Comparison of ENCODE assay signal across 18 cellular contexts in the genomic region with DNA sequence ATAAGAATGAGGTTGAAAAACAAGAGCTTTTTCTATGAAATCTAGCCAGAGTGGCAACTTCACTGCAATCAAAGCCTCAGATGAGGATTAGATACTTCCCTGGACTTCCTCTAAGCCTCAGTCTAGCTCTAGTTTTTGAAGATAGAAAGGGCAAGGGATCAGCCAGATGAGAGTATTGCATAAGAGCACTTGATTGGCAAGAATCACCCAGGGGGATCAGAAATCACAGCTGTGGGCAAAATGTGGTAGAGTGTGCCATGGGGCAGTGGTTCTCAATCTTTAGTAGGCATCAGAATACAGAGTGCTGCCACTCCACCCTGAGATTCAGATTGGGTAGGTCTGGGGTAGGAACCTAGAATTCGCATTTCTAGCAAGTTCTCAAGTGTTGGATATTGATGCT.
"Had no signal": no experiment of that assay in that cellular context is flagged by ENCODE, and none has a peak within 500 bp of the region (broad histone marks: within the 10 kb centered on the region; RNA-seq: fewer than 3 reads in every experiment).

No MANE protein-coding gene starts in this region.

- H3K27me3 Mint-ChIP-seq: activated B cell treated with CpG ODN at 0.5 μM for 24 hours; activated CD8-positive, alpha-beta T cell treated with anti-CD3 and anti-CD28 coated beads for 36 hours; memory B cell; stimulated activated naive CD8-positive, alpha-beta T cell treated with anti-CD3 and anti-CD28 coated beads, Interleukin-15, amount 100 ng/mL, for 72 hours had no signal

- H3K9me3 ChIP-seq: body of pancreas, prostate gland, right lobe of liver, spleen, upper lobe of left lung had no signal

- H3K27ac Mint-ChIP-seq: activated B cell treated with CpG ODN at 0.5 μM for 24 hours; activated CD8-positive, alpha-beta T cell treated with anti-CD3 and anti-CD28 coated beads for 36 hours; activated naive CD4-positive, alpha-beta T cell treated with anti-CD3 and anti-CD28 coated beads, Interleukin-2, amount 50 U/mL, for 72 hours; memory B cell; stimulated activated naive CD8-positive, alpha-beta T cell treated with anti-CD3 and anti-CD28 coated beads, Interleukin-15, amount 100 ng/mL, for 72 hours had no signal

- H3K27ac ChIP-seq: body of pancreas, prostate gland, right lobe of liver, spleen, upper lobe of left lung had no signal

- FAIRE-seq: TTC549 had no signal

- H3K4me1 ChIP-seq: prostate gland, right lobe of liver, spleen, upper lobe of left lung had no signal

- H3K4me3 Mint-ChIP-seq: activated B cell treated with CpG ODN at 0.5 μM for 24 hours; activated CD8-positive, alpha-beta T cell treated with anti-CD3 and anti-CD28 coated beads for 36 hours; memory B cell; stimulated activated naive CD8-positive, alpha-beta T cell treated with anti-CD3 and anti-CD28 coated beads, Interleukin-15, amount 100 ng/mL, for 72 hours had no signal

- H3K9me3 Mint-ChIP-seq: activated B cell treated with CpG ODN at 0.5 μM for 24 hours; activated CD8-positive, alpha-beta T cell treated with anti-CD3 and anti-CD28 coated beads for 36 hours; activated naive CD4-positive, alpha-beta T cell treated with anti-CD3 and anti-CD28 coated beads, Interleukin-2, amount 50 U/mL, for 72 hours; memory B cell; stimulated activated naive CD8-positive, alpha-beta T cell treated with anti-CD3 and anti-CD28 coated beads, Interleukin-15, amount 100 ng/mL, for 72 hours had no signal

- H3K4me1 Mint-ChIP-seq: activated B cell treated with CpG ODN at 0.5 μM for 24 hours; stimulated activated naive CD8-positive, alpha-beta T cell treated with anti-CD3 and anti-CD28 coated beads, Interleukin-15, amount 100 ng/mL, for 72 hours had no signal

- ATAC-seq: activated CD8-positive, alpha-beta T cell treated with anti-CD3 and anti-CD28 coated beads for 36 hours; activated naive CD4-positive, alpha-beta T cell treated with anti-CD3 and anti-CD28 coated beads, Interleukin-2, amount 50 U/mL, for 72 hours; body of pancreas; right lobe of liver; stimulated activated naive CD8-positive, alpha-beta T cell treated with anti-CD3 and anti-CD28 coated beads, Interleukin-15, amount 100 ng/mL, for 72 hours had no signal

- H3K4me3 ChIP-seq: body of pancreas, prostate gland, right lobe of liver, spleen, upper lobe of left lung had no signal

- H3K36me3 ChIP-seq: prostate gland, right lobe of liver had no signal

- H3K27me3 ChIP-seq: body of pancreas, right lobe of liver, spleen, upper lobe of left lung had no signal

- DNase-seq: activated B cell treated with CpG ODN at 0.5 μM for 24 hours; activated CD4-positive, alpha-beta T cell treated with anti-CD3 and anti-CD28 coated beads for 48 hours; activated CD8-positive, alpha-beta T cell treated with anti-CD3 and anti-CD28 coated beads for 36 hours; activated effector memory CD4-positive, alpha-beta T cell treated with anti-CD3 and anti-CD28 coated beads, Interleukin-2, amount 50 U/mL, for 16 hours; activated T-cell treated with anti-CD3 and anti-CD28 coated beads, Interleukin-2, amount 50 U/mL, for 48 hours; amniotic stem cell; body of pancreas; effector CD8-positive, alpha-beta T cell; foreskin melanocyte; left ventricle myocardium superior; right lobe of liver; spleen; stimulated activated naive CD8-positive, alpha-beta T cell treated with anti-CD3 and anti-CD28 coated beads, Interleukin-15, amount 100 ng/mL, for 72 hours; upper lobe of left lung had no signal
